15 cellular contexts compared by ENCODE assay signal in the genomic region with DNA sequence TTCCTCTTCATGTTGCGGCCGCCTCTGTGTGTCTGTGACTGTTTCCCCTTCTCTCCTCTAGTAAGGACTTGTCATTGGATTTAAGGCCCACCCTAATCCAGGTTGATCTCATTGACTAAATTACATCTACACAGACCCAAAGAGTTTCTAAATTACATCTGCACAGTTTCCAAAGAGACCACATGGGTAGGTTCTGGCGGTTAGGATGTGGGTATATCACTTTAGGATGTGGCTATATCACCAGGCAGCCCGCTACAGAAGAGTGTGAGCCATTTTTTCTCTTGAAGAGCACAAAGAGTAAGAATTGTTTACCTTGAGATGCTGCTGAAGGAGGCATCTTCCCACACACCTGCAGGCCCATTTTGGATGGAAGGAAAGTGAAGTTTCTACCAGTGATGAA. TPM values are rescaled to one million over a fixed set of nuclear protein-coding genes. Genes with fewer than 3 reads are reported as not detected.
"Had no signal": no experiment of that assay in that cellular context is flagged by ENCODE, and none has a peak within 500 bp of the region (broad histone marks: within the 10 kb centered on the region; RNA-seq: fewer than 3 reads in every experiment).

No MANE protein-coding gene starts in this region.

RNA-seq across cellular contexts. Expression of a gene that starts 45.0 kb away (rescaled TPM):
- total RNA-seq: activated B cell treated with CpG ODN at 0.5 μM for 24 hours; activated CD8-positive, alpha-beta memory T cell treated with anti-CD3 and anti-CD28 coated beads for 36 hours; activated naive CD4-positive, alpha-beta T cell treated with anti-CD3 and anti-CD28 coated beads for 36 hours; astrocyte; colonic mucosa; esophagus muscularis mucosa; frontal cortex; left ventricle myocardium superior; mammary epithelial cell; mesothelial cell of epicardium; pancreas; right atrium auricular region; SJCRH30; subcutaneous adipose tissue had no signal
- polyA plus RNA-seq: mammary epithelial cell, psoas muscle had no signal
